Comparison of ENCODE assay signal across 8 cellular contexts in the genomic region with DNA sequence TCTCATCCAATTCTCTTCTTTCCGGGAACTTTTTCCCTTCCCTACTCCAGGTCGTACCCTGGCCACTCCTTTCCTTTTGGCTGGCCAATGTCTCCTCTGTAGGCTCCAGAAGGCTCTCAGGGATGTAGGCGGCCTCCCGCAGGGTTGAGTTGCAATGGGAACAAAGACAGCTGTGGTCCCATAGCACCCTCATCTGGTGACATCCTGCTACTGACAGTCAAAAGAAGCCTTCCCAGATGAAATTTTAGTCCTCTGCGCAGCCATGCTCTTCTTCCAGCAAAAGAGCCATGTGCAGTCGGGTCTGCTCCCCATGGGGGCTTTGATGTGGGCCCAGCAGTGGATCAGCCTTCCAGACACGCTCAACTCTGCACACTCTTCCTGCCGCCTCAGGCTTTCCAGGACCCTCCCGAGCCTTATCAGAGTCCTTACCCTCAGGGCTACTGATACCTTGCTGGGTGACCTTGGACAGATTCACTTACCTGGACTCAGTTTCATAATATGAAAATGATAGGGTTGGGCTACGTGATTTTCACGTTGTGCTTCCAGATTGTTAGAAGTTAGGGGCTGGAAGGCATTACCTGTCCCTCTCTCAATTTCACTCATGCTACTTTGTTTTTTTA.
A peak's percentile ranks its signal among the peaks of the same experiment; 100 is the strongest.
DNase-seq lines count a peak whose midpoint lies in the region; ATAC-seq and TF ChIP-seq lines count a peak whose summit lies in the region.

No MANE protein-coding gene starts in this region.

- DNase-seq in AG09309 (ENCODE audit: low read depth) (no peak), GM12865 (ENCODE audit: low read depth) (peak; percentile 45), NCI-H345 (lab: John Stamatoyannopoulos, UW) (peak; percentile 43), fibroblast of the conjunctiva (ENCODE audit: low read depth) (peak; percentile 58), DMS79 (lab: John Stamatoyannopoulos, UW) (no peak)
- DNase-seq in activated T-cell treated with anti-CD3 and anti-CD28 coated beads, Interleukin-2, amount 50 U/mL, for 1 hour: peak; percentile 45

- peak; percentile 87 for TF ChIP-seq CTCF in AG09309 (IDR thresholded peaks at IDR 0.05; ENCODE audit: control insufficient read depth, insufficient read depth, low read depth, low read length, missing control alignments)
- peak; percentile 54 for TF ChIP-seq CTCF in GM12865 (IDR thresholded peaks at IDR 0.05; ENCODE audit: insufficient read depth, low read depth, low read length, missing control alignments)
- TF ChIP-seq CTCF in parathyroid adenoma (IDR thresholded peaks at IDR 0.05): peak; percentile 40

- H3K4me3 ChIP-seq in AG09309 (ENCODE audit: control insufficient read depth, low read depth, low read length): no peak overlapping the region
- no peak overlapping the region for H3K4me3 ChIP-seq in GM12865 (ENCODE audit: low read depth, low read length)
- H3K4me3 ChIP-seq in parathyroid adenoma (ENCODE audit: low read depth, low read length): no peak overlapping the region

- H3K4me2 ChIP-seq in parathyroid adenoma (ENCODE audit: low read length): no peak overlapping the region

- peaks cover 2% of the 10 kb centered on the region for H3K4me1 ChIP-seq in parathyroid adenoma

- no peaks in the 10 kb centered on the region for H3K36me3 ChIP-seq in parathyroid adenoma (ENCODE audit: control insufficient read depth, insufficient read depth, low read length)

- no peak overlapping the region for H3K9ac ChIP-seq in parathyroid adenoma

- H2AFZ ChIP-seq in parathyroid adenoma: no peak overlapping the region

- ATAC-seq in GM21529 (IDR thresholded peaks at IDR 0.05; ENCODE audit: unreplicated experiment): no peak

- H3K27me3 ChIP-seq in parathyroid adenoma (ENCODE audit: control insufficient read depth, insufficient read depth, low read length): no peaks in the 10 kb centered on the region

- no peaks in the 10 kb centered on the region for H3K9me3 ChIP-seq in parathyroid adenoma (ENCODE audit: control insufficient read depth, low read length)

- no peaks in the 10 kb centered on the region for H3K79me2 ChIP-seq in parathyroid adenoma

- H3K27ac ChIP-seq in parathyroid adenoma: no peak overlapping the region

Comparison
In these comparisons a context has a peak if more than half of its experiments do, and no peak if none do; other contexts are left out.
1. DNase-seq: peak in GM12865 (single experiment), NCI-H345 (single experiment), activated T-cell treated with anti-CD3 and anti-CD28 coated beads, Interleukin-2, amount 50 U/mL, for 1 hour (single experiment) and fibroblast of the conjunctiva (single experiment); none in AG09309 (single experiment) and DMS79 (single experiment).
2. Peak in every context shown above with its lines, with median percentiles within 50 percentile points of each other: CTCF ChIP-seq.